8 cellular contexts compared by ENCODE assay signal in genomic region chr9:121200346-121200745, GRCh38. TPM values are rescaled to one million over a fixed set of nuclear protein-coding genes. Genes with fewer than 3 reads are reported as not detected.
A peak's percentile ranks its signal among the peaks of the same experiment; 100 is the strongest.
DNase-seq lines count a peak whose midpoint lies in the region; ATAC-seq and TF ChIP-seq lines count a peak whose summit lies in the region.

No MANE protein-coding gene starts in this region.

- CTCF ChIA-PET in AG04449 (lab: Yijun Ruan, JAX) = interaction anchor here (1.0 to 7.5 kb wide), 6 partner anchors 11 to 219 kb away, joined by 3 to 66 read pairs (median 6); no protein-coding TSS in a partner anchor

- H3K4me1 Mint-ChIP-seq in IgD-negative memory B cell = peaks cover 43 to 53% (median 52%) of the 10 kb centered on the region in 3 donors
- H3K4me1 Mint-ChIP-seq in central memory CD8-positive, alpha-beta T cell = peaks cover 59% of the 10 kb centered on the region

- peak overlapping the region; percentile 82 for H3K4me3 ChIP-seq in AG04449 (ENCODE audit: low read depth, low read length)

- no peaks in the 10 kb centered on the region for H3K27me3 Mint-ChIP-seq in IgD-negative memory B cell
- no peaks in the 10 kb centered on the region for H3K27me3 Mint-ChIP-seq in central memory CD8-positive, alpha-beta T cell

- peak overlapping the region; percentile 92 to 97 (median 94) for H3K4me3 Mint-ChIP-seq in IgD-negative memory B cell
- H3K4me3 Mint-ChIP-seq in central memory CD8-positive, alpha-beta T cell = peak overlapping the region; percentile 87

- H3K36me3 Mint-ChIP-seq in IgD-negative memory B cell = no peaks in the 10 kb centered on the region
- peaks cover 17% of the 10 kb centered on the region for H3K36me3 Mint-ChIP-seq in central memory CD8-positive, alpha-beta T cell (ENCODE audit: insufficient read depth)

- no peak for TF ChIP-seq CTCF in AG04449 (IDR thresholded peaks at IDR 0.05; ENCODE audit: insufficient read depth, low read length, missing control alignments)

- DNase-seq in AG04449 (ENCODE audit: low read depth, low spot score) (no peak), myocyte (ENCODE audit: low read depth) (peak; percentile 4), head of caudate nucleus (no peak), EL (no peak)
- no peak for DNase-seq in central memory CD8-positive, alpha-beta T cell (ENCODE audit: low spot score in 2 of 2)

- no peaks in the 10 kb centered on the region for H3K9me3 Mint-ChIP-seq in IgD-negative memory B cell
- no peaks in the 10 kb centered on the region for H3K9me3 Mint-ChIP-seq in central memory CD8-positive, alpha-beta T cell

- POLR2A ChIA-PET in AG04449 (lab: Yijun Ruan, JAX) = no interaction called here

- ATAC-seq in central memory CD8-positive, alpha-beta T cell (replicated peaks; ENCODE audit: extremely low read depth, poor library complexity, severe bottlenecking) = no peak
- ATAC-seq in HG02623 (IDR thresholded peaks at IDR 0.05; ENCODE audit: unreplicated experiment) (no peak), GM18519 (IDR thresholded peaks at IDR 0.05; ENCODE audit: low FRiP score, unreplicated experiment) (no peak)

- intact Hi-C loops in head of caudate nucleus (cut with DNase I) = no loop called here

- H3K27ac Mint-ChIP-seq in IgD-negative memory B cell = peak overlapping the region; percentile 82 to 89 (median 87)
- peak overlapping the region; percentile 68 for H3K27ac Mint-ChIP-seq in central memory CD8-positive, alpha-beta T cell (ENCODE audit: low read depth)

RNA-seq across cellular contexts. Expression of gene RAB14, which starts 1.3 kb away (rescaled TPM):
- 35.7 TPM for polyA plus RNA-seq in IgD-negative memory B cell
- total RNA-seq in myocyte = 23.4 and 32.4 TPM in 2 replicates
- 35.8 TPM for polyA plus RNA-seq in myocyte (2012)
